Comparison of ENCODE assay signal across 8 cellular contexts in the genomic region with DNA sequence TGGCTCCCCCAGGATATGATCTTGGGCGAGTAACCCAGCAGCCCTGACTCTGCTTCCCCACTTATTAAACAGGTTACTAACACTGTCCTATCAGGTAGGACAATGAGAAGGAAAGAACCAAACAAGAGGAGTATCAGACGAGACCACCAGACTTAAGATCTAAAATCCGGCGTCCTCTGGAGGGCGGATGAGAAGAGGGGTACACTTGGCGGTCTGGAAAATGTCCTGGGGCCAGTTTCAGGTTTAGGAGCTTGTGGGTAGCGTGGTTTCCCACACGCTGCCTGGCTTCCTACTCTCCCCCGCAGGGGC. TPM values are rescaled to one million over a fixed set of nuclear protein-coding genes. Genes with fewer than 3 reads are reported as not detected.
DNase-seq lines count a peak whose midpoint lies in the region; FAIRE-seq and TF ChIP-seq lines count a peak whose summit lies in the region.

No MANE protein-coding gene starts in this region.

- TF ChIP-seq POLR2A in H54 (IDR thresholded peaks at IDR 0.05; ENCODE audit: low read depth, low read length): no peak

- DNase-seq in GM23248 (no peak), SJCRH30 (peak in 1 of 2 experiments; percentile 44), fibroblast of the aortic adventitia (ENCODE audit: low read depth) (peak; percentile 36), T-helper 9 cell (no peak), hippocampal formation (lab: John Stamatoyannopoulos, UW) (no peak), H54 (ENCODE audit: insufficient read length, low spot score) (no peak)
- no peak for DNase-seq in NK-92 treated with Interleukin-12 subunit alpha and Interleukin-12 subunit beta, amount 100 ng/mL, for 24 hours (lab: John Stamatoyannopoulos, UW)

- H3K9me2 ChIP-seq in GM23248 (ENCODE audit: insufficient read depth): no peaks in the 10 kb centered on the region

- peak overlapping the region; percentile 95 for H2AFZ ChIP-seq in GM23248

- no peak for TF ChIP-seq CTCF in fibroblast of the aortic adventitia (IDR thresholded peaks at IDR 0.05; ENCODE audit: insufficient read depth, low read length)

- 34 to 48% methylated on average over 9 of the region's 9 CpGs for WGBS in GM23248 (ENCODE audit: low coverage in 1 of 2, low lambda C conversion rate in 2 of 2, missing lambda C conversion rate in 2 of 2), 2 experiments

- no peaks in the 10 kb centered on the region for H3K4me1 ChIP-seq in GM23248 (ENCODE audit: insufficient read depth)
- H3K4me1 ChIP-seq in SJCRH30: no peaks in the 10 kb centered on the region
- H3K4me1 ChIP-seq in skeletal muscle satellite cell (ENCODE audit: control insufficient read depth, insufficient read depth, low read length): peaks cover 3% of the 10 kb centered on the region

- peaks cover 9% of the 10 kb centered on the region; the same call in 1 of the 2 replicates for H3F3A ChIP-seq in GM23248 (ENCODE audit: insufficient read depth)

- H4K20me1 ChIP-seq in GM23248 (ENCODE audit: insufficient read depth): no peaks in the 10 kb centered on the region

- H3K27ac ChIP-seq in GM23248 (peak overlapping the region; percentile 18; the same call in 1 of the 2 replicates), SJCRH30 (peak overlapping the region; percentile 92)

- peaks cover 18% of the 10 kb centered on the region for H3K79me2 ChIP-seq in GM23248 (ENCODE audit: insufficient read depth)

- no peak for FAIRE-seq in H54 (lab: Jason Lieb, UNC)

- H3K9ac ChIP-seq in GM23248 (peak overlapping the region; percentile 89), skeletal muscle satellite cell (ENCODE audit: low read depth, low read length) (peak overlapping the region; percentile 97)

- in situ Hi-C loops in GM23248 (cut with MboI): no loop called here

- H3K9me3 ChIP-seq in GM23248 (ENCODE audit: low read depth) (peaks cover 12% of the 10 kb centered on the region), SJCRH30 (replicated peaks) (no peaks in the 10 kb centered on the region; the same call in 1 of the 2 replicates), skeletal muscle satellite cell (replicated peaks; ENCODE audit: low read length) (peaks cover 36% of the 10 kb centered on the region)

- H3K4me3 ChIP-seq in GM23248: peak overlapping the region; percentile 77
- peak overlapping the region; percentile 82 for H3K4me3 ChIP-seq in SJCRH30
- peak overlapping the region; percentile 73 for H3K4me3 ChIP-seq in fibroblast of the aortic adventitia (ENCODE audit: low read depth, low read length)
- H3K4me3 ChIP-seq in skeletal muscle satellite cell (ENCODE audit: low read length): peak overlapping the region; percentile 93

- H3K36me3 ChIP-seq in GM23248 (ENCODE audit: low read depth): peaks cover 30% of the 10 kb centered on the region
- peaks cover 13% of the 10 kb centered on the region for H3K36me3 ChIP-seq in SJCRH30
- H3K36me3 ChIP-seq in skeletal muscle satellite cell (ENCODE audit: insufficient read depth, low read length): peaks cover 36% of the 10 kb centered on the region

- H3K27me3 ChIP-seq in GM23248 (replicated peaks; ENCODE audit: insufficient read depth) (no peaks in the 10 kb centered on the region), SJCRH30 (no peaks in the 10 kb centered on the region), skeletal muscle satellite cell (ENCODE audit: control insufficient read depth, insufficient read depth, low read length) (no peaks in the 10 kb centered on the region)

- peak overlapping the region; percentile 77 for H3K4me2 ChIP-seq in GM23248 (ENCODE audit: unreplicated experiment)
- peak overlapping the region; percentile 93 for H3K4me2 ChIP-seq in skeletal muscle satellite cell (ENCODE audit: low read length)

RNA-seq across cellular contexts. Expression of gene ZNF32, which starts 0.6 kb away (rescaled TPM):
- total RNA-seq in GM23248 (2014; rRNA removed; shearing (Covaris generic)): 24.6 and 32.1 TPM in 2 replicates
- 39.7 and 42.1 TPM in 2 replicates for polyA plus RNA-seq in GM23248 (2016; fragmentation: Nextera tagmentation; extraction: Ambion mirVana)
- 12.0 and 14.8 TPM in 2 replicates for total RNA-seq in SJCRH30 (2014; rRNA removed; shearing (Covaris generic))
- 40.2 and 65.3 TPM in 2 replicates for total RNA-seq in fibroblast of the aortic adventitia (ENCODE audit: low replicate concordance)
- total RNA-seq in skeletal muscle satellite cell (2012; rRNA removed): 15.9 and 17.5 TPM in 2 replicates

RNA-seq across cellular contexts. Expression of gene ZNF485, which starts 41.8 kb away (rescaled TPM):
- total RNA-seq in GM23248 (2014; rRNA removed; shearing (Covaris generic)): 1.5 and 6.7 TPM in 2 replicates
- 1.7 and 1.9 TPM in 2 replicates for polyA plus RNA-seq in GM23248 (2016; fragmentation: Nextera tagmentation; extraction: Ambion mirVana)
- total RNA-seq in SJCRH30 (2014; rRNA removed; shearing (Covaris generic)): 2.2 and 2.9 TPM in 2 replicates
- total RNA-seq in fibroblast of the aortic adventitia (ENCODE audit: low replicate concordance): 3.8 and 4.0 TPM in 2 replicates
- total RNA-seq in skeletal muscle satellite cell (2012; rRNA removed): 5.0 and 6.1 TPM in 2 replicates
